1 cellular context compared by ENCODE assay signal in genomic region chr1:203028067-203028783, GRCh38.
TF ChIP-seq lines count a peak whose summit lies in the region.

No MANE protein-coding gene starts in this region.

TF ChIP-seq in K562, 482 proteins besides CTCF, POLR2A, EP300 and RAD21 (continued from another document):
- TF ChIP-seq AFF4 (CRISPR knock-in tag; IDR thresholded peaks at IDR 0.05) (no peak), HMBOX1 (IDR thresholded peaks at IDR 0.05) (no peak), ZNF695 (CRISPR knock-in tag; IDR thresholded peaks at IDR 0.05) (no peak), MLLT1 (IDR thresholded peaks at IDR 0.05) (0 out of 4 replicates have a peak, but pooled peaks of 1 of the 2 experiments have one; percentile 32), KLF16 (IDR thresholded peaks at IDR 0.05) (no peak), ELF1 (tag; IDR thresholded peaks at IDR 0.05) (no peak), ZC3H8 (IDR thresholded peaks at IDR 0.05) (no peak), NEUROD1 (IDR thresholded peaks at IDR 0.05; ENCODE audit: borderline replicate concordance, low read depth, low read length, partially characterized antibody) (no peak), TEAD4 (IDR thresholded peaks at IDR 0.05; ENCODE audit: low read length) (no peak), TEAD4 (CRISPR knock-in tag; IDR thresholded peaks at IDR 0.05; ENCODE audit: borderline replicate concordance) (peak; percentile 50; the same call in 1 of the 2 replicates), ZNF324 (CRISPR knock-in tag; IDR thresholded peaks at IDR 0.05) (no peak), SUPT5H (IDR thresholded peaks at IDR 0.05) (no peak), RNF2 (IDR thresholded peaks at IDR 0.05) (no peak), ZHX1 (conservative IDR thresholded peaks at IDR 0.05; ENCODE audit: low read length) (no peak), CREB5 (CRISPR knock-in tag; IDR thresholded peaks at IDR 0.05) (no peak), TCF7 (IDR thresholded peaks at IDR 0.05; ENCODE audit: borderline replicate concordance) (no peak), FOXJ2 (tag; IDR thresholded peaks at IDR 0.05) (no peak), E2F6 (IDR thresholded peaks at IDR 0.05; ENCODE audit: borderline replicate concordance in 1 of 2, extremely low read depth in 1 of 2, insufficient read depth in 1 of 2, insufficient read length in 1 of 2, low read depth in 1 of 2, low read length in 1 of 2, poor library complexity in 1 of 2, severe bottlenecking in 1 of 2) (no peak), NFIC (IDR thresholded peaks at IDR 0.05) (peak; percentile 50), RBBP5 (IDR thresholded peaks at IDR 0.05; ENCODE audit: borderline replicate concordance, insufficient read depth, low read length, poor library complexity, severe bottlenecking) (peak; percentile 17)
